In the genomic region with DNA sequence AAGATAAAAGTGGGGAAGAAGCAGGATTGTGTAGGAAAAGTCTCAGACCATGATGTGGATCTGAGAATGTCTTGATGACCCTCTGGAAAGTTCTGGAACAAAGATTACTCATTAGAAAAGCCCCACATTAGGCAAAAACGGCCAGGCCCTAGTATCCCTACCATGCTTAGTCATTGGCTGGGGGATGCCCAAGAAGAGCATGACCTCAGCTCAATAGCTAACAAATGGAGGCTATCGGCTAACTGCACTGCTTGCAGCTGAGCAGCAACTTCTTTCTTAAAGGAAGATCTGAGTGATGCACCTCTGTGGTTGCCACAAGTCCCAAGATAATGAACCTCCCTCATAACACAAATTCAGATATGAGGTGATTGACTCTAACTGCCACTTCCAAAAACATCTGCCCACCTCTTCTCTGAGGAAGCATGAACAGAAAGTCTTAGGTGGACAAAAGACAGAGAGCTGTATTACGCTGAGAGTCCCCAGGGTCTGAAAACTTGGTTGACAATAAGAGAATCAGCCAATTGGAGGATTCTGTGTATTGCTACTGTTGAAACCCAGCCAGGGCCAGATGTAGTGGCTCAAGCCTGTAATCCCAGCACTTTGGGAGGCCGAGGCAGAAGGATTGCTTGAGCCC, we compare ENCODE assay signal across 1 cellular context.
TF ChIP-seq lines count a peak whose summit lies in the region.

No MANE protein-coding gene starts in this region.

TF ChIP-seq in K562, 482 proteins besides CTCF, POLR2A, EP300 and RAD21 (continued from another document and continues in another):
- TF ChIP-seq, protein P1, sequence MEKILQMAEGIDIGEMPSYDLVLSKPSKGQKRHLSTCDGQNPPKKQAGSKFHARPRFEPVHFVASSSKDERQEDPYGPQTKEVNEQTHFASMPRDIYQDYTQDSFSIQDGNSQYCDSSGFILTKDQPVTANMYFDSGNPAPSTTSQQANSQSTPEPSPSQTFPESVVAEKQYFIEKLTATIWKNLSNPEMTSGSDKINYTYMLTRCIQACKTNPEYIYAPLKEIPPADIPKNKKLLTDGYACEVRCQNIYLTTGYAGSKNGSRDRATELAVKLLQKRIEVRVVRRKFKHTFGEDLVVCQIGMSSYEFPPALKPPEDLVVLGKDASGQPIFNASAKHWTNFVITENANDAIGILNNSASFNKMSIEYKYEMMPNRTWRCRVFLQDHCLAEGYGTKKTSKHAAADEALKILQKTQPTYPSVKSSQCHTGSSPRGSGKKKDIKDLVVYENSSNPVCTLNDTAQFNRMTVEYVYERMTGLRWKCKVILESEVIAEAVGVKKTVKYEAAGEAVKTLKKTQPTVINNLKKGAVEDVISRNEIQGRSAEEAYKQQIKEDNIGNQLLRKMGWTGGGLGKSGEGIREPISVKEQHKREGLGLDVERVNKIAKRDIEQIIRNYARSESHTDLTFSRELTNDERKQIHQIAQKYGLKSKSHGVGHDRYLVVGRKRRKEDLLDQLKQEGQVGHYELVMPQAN (IDR thresholded peaks at IDR 0.05; ENCODE audit: borderline replicate concordance), result no peak
- TF ChIP-seq PCBP2 (IDR thresholded peaks at IDR 0.05; ENCODE audit: low read depth, low read length, poor library complexity, severe bottlenecking), result no peak
- TF ChIP-seq, protein P2, sequence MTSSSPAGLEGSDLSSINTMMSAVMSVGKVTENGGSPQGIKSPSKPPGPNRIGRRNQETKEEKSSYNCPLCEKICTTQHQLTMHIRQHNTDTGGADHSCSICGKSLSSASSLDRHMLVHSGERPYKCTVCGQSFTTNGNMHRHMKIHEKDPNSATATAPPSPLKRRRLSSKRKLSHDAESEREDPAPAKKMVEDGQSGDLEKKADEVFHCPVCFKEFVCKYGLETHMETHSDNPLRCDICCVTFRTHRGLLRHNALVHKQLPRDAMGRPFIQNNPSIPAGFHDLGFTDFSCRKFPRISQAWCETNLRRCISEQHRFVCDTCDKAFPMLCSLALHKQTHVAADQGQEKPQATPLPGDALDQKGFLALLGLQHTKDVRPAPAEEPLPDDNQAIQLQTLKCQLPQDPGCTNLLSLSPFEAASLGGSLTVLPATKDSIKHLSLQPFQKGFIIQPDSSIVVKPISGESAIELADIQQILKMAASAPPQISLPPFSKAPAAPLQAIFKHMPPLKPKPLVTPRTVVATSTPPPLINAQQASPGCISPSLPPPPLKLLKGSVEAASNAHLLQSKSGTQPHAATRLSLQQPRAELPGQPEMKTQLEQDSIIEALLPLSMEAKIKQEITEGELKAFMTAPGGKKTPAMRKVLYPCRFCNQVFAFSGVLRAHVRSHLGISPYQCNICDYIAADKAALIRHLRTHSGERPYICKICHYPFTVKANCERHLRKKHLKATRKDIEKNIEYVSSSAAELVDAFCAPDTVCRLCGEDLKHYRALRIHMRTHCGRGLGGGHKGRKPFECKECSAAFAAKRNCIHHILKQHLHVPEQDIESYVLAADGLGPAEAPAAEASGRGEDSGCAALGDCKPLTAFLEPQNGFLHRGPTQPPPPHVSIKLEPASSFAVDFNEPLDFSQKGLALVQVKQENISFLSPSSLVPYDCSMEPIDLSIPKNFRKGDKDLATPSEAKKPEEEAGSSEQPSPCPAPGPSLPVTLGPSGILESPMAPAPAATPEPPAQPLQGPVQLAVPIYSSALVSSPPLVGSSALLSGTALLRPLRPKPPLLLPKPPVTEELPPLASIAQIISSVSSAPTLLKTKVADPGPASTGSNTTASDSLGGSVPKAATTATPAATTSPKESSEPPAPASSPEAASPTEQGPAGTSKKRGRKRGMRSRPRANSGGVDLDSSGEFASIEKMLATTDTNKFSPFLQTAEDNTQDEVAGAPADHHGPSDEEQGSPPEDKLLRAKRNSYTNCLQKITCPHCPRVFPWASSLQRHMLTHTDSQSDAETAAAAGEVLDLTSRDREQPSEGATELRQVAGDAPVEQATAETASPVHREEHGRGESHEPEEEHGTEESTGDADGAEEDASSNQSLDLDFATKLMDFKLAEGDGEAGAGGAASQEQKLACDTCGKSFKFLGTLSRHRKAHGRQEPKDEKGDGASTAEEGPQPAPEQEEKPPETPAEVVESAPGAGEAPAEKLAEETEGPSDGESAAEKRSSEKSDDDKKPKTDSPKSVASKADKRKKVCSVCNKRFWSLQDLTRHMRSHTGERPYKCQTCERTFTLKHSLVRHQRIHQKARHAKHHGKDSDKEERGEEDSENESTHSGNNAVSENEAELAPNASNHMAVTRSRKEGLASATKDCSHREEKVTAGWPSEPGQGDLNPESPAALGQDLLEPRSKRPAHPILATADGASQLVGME (CRISPR knock-in tag; IDR thresholded peaks at IDR 0.05), result no peak
- no peak for TF ChIP-seq TFAM (CRISPR knock-in tag; conservative IDR thresholded peaks at IDR 0.05)
- no peak for TF ChIP-seq ZNF212 (CRISPR knock-in tag; IDR thresholded peaks at IDR 0.05)
- TF ChIP-seq JUNB (CRISPR knock-in tag; conservative IDR thresholded peaks at IDR 0.05), result no peak
- no peak for TF ChIP-seq ZNF324 (CRISPR knock-in tag; IDR thresholded peaks at IDR 0.05)
- peak in 1 of 3 experiments; percentile 33 for TF ChIP-seq YY1 (IDR thresholded peaks at IDR 0.05; ENCODE audit: borderline replicate concordance in 1 of 3, control insufficient read depth in 1 of 3, extremely low read depth in 1 of 3, insufficient read depth in 3 of 3, insufficient read length in 1 of 3, insufficient replicate concordance in 2 of 3, low read depth in 1 of 3, low read length in 2 of 3)
- TF ChIP-seq SIN3B (IDR thresholded peaks at IDR 0.05; ENCODE audit: low read depth), result no peak
- no peak for TF ChIP-seq NFE2L1 (tag; IDR thresholded peaks at IDR 0.05; ENCODE audit: borderline replicate concordance, low read depth)
- no peak for TF ChIP-seq NFATC3 (IDR thresholded peaks at IDR 0.05)
- TF ChIP-seq ARID1B (IDR thresholded peaks at IDR 0.05), result peak; percentile 75
- peak; percentile 69; the same call in 1 of the 2 replicates for TF ChIP-seq MAFK (IDR thresholded peaks at IDR 0.05; ENCODE audit: low read length)
- peak; percentile 71 for TF ChIP-seq TCF3 (CRISPR knock-in tag; IDR thresholded peaks at IDR 0.05)
- TF ChIP-seq HSF4 (CRISPR knock-in tag; IDR thresholded peaks at IDR 0.05; ENCODE audit: borderline replicate concordance), result no peak
- 0 out of 2 replicates have a peak, but pooled peaks have one; percentile 27 for TF ChIP-seq HNRNPL (IDR thresholded peaks at IDR 0.05; ENCODE audit: low read depth, low read length)
- no peak for TF ChIP-seq PPARD (CRISPR knock-in tag; IDR thresholded peaks at IDR 0.05)
- no peak for TF ChIP-seq MEF2D (tag; conservative IDR thresholded peaks at IDR 0.05; ENCODE audit: low read depth)
- peak; percentile 46; the same call in 1 of the 2 replicates for TF ChIP-seq CTBP1 (IDR thresholded peaks at IDR 0.05; ENCODE audit: borderline replicate concordance)
- TF ChIP-seq ZNF76 (CRISPR knock-in tag; IDR thresholded peaks at IDR 0.05; ENCODE audit: borderline replicate concordance), result no peak
- no peak for TF ChIP-seq OTX1 (CRISPR knock-in tag; IDR thresholded peaks at IDR 0.05)
- peak; percentile 55; the same call in 1 of the 2 replicates for TF ChIP-seq MAFF (IDR thresholded peaks at IDR 0.05; ENCODE audit: low read length)
- TF ChIP-seq TAL1 (IDR thresholded peaks at IDR 0.05), result peak; percentile 31; the same call in 1 of the 2 replicates
- peak; percentile 59 for TF ChIP-seq SMARCA4 (IDR thresholded peaks at IDR 0.05)
- peak; percentile 74 for TF ChIP-seq JUND (IDR thresholded peaks at IDR 0.05; ENCODE audit: borderline replicate concordance, low read depth, low read length)
- TF ChIP-seq JUND (tag; IDR thresholded peaks at IDR 0.05; ENCODE audit: borderline replicate concordance, low read depth, low read length), result peak; percentile 68; the same call in 2 of the 3 replicates
- no peak for TF ChIP-seq ZNF133 (CRISPR knock-in tag; IDR thresholded peaks at IDR 0.05)
- no peak for TF ChIP-seq NR2C1 (IDR thresholded peaks at IDR 0.05)
- 0 out of 2 replicates have a peak, but pooled peaks have one; percentile 3 for TF ChIP-seq NR2C1 (tag; IDR thresholded peaks at IDR 0.05)
- no peak for TF ChIP-seq ZNF274 (IDR thresholded peaks at IDR 0.05; ENCODE audit: borderline replicate concordance, low read depth, low read length)
- TF ChIP-seq NFIC (IDR thresholded peaks at IDR 0.05), result peak; percentile 57; the same call in 1 of the 2 replicates
- TF ChIP-seq, protein P3, sequence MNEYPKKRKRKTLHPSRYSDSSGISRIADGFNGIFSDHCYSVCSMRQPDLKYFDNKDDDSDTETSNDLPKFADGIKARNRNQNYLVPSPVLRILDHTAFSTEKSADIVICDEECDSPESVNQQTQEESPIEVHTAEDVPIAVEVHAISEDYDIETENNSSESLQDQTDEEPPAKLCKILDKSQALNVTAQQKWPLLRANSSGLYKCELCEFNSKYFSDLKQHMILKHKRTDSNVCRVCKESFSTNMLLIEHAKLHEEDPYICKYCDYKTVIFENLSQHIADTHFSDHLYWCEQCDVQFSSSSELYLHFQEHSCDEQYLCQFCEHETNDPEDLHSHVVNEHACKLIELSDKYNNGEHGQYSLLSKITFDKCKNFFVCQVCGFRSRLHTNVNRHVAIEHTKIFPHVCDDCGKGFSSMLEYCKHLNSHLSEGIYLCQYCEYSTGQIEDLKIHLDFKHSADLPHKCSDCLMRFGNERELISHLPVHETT (CRISPR knock-in tag; conservative IDR thresholded peaks at IDR 0.05 in 1 of 2, IDR thresholded peaks at IDR 0.05 in 1 of 2), result peak in 1 of 2 experiments; percentile 48; a peak in 1 of 4 replicates
- TF ChIP-seq TEAD4 (IDR thresholded peaks at IDR 0.05; ENCODE audit: low read length), result peak; percentile 61
- no peak for TF ChIP-seq TEAD4 (CRISPR knock-in tag; IDR thresholded peaks at IDR 0.05; ENCODE audit: borderline replicate concordance)
- no peak for TF ChIP-seq ETV6 (IDR thresholded peaks at IDR 0.05; ENCODE audit: borderline replicate concordance in 1 of 2, low read depth in 2 of 2, low read length in 1 of 2)
- TF ChIP-seq ETV6 (CRISPR knock-in tag; IDR thresholded peaks at IDR 0.05; ENCODE audit: borderline replicate concordance), result no peak
- no peak for TF ChIP-seq SIN3A (IDR thresholded peaks at IDR 0.05; ENCODE audit: borderline replicate concordance in 2 of 2, control insufficient read depth in 1 of 2, low read depth in 2 of 2, low read length in 2 of 2)
- peak; percentile 52; the same call in 1 of the 2 replicates for TF ChIP-seq FOSL1 (tag; conservative IDR thresholded peaks at IDR 0.05)
- peak; percentile 43 for TF ChIP-seq STAT5A (IDR thresholded peaks at IDR 0.05; ENCODE audit: borderline replicate concordance, low read length)
- TF ChIP-seq CBFA2T2 (conservative IDR thresholded peaks at IDR 0.05), result peak; percentile 75
- TF ChIP-seq SOX6 (IDR thresholded peaks at IDR 0.05), result peak; percentile 35; the same call in 1 of the 2 replicates
- peak; percentile 47; the same call in 1 of the 2 replicates for TF ChIP-seq ZEB2 (IDR thresholded peaks at IDR 0.05)
- TF ChIP-seq, protein P4, sequence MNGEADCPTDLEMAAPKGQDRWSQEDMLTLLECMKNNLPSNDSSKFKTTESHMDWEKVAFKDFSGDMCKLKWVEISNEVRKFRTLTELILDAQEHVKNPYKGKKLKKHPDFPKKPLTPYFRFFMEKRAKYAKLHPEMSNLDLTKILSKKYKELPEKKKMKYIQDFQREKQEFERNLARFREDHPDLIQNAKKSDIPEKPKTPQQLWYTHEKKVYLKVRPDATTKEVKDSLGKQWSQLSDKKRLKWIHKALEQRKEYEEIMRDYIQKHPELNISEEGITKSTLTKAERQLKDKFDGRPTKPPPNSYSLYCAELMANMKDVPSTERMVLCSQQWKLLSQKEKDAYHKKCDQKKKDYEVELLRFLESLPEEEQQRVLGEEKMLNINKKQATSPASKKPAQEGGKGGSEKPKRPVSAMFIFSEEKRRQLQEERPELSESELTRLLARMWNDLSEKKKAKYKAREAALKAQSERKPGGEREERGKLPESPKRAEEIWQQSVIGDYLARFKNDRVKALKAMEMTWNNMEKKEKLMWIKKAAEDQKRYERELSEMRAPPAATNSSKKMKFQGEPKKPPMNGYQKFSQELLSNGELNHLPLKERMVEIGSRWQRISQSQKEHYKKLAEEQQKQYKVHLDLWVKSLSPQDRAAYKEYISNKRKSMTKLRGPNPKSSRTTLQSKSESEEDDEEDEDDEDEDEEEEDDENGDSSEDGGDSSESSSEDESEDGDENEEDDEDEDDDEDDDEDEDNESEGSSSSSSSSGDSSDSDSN (IDR thresholded peaks at IDR 0.05; ENCODE audit: borderline replicate concordance in 1 of 2, low read depth in 2 of 2, low read length in 2 of 2), result no peak
- no peak for TF ChIP-seq KHSRP (IDR thresholded peaks at IDR 0.05)
- TF ChIP-seq ZNF507 (tag; conservative IDR thresholded peaks at IDR 0.05), result no peak
- TF ChIP-seq CCAR2 (IDR thresholded peaks at IDR 0.05; ENCODE audit: low read depth, low read length), result no peak
- no peak for TF ChIP-seq ZBTB17 (CRISPR knock-in tag; IDR thresholded peaks at IDR 0.05)
- no peak for TF ChIP-seq ARHGAP35 (IDR thresholded peaks at IDR 0.05; ENCODE audit: partially characterized antibody)
- TF ChIP-seq, protein P5, sequence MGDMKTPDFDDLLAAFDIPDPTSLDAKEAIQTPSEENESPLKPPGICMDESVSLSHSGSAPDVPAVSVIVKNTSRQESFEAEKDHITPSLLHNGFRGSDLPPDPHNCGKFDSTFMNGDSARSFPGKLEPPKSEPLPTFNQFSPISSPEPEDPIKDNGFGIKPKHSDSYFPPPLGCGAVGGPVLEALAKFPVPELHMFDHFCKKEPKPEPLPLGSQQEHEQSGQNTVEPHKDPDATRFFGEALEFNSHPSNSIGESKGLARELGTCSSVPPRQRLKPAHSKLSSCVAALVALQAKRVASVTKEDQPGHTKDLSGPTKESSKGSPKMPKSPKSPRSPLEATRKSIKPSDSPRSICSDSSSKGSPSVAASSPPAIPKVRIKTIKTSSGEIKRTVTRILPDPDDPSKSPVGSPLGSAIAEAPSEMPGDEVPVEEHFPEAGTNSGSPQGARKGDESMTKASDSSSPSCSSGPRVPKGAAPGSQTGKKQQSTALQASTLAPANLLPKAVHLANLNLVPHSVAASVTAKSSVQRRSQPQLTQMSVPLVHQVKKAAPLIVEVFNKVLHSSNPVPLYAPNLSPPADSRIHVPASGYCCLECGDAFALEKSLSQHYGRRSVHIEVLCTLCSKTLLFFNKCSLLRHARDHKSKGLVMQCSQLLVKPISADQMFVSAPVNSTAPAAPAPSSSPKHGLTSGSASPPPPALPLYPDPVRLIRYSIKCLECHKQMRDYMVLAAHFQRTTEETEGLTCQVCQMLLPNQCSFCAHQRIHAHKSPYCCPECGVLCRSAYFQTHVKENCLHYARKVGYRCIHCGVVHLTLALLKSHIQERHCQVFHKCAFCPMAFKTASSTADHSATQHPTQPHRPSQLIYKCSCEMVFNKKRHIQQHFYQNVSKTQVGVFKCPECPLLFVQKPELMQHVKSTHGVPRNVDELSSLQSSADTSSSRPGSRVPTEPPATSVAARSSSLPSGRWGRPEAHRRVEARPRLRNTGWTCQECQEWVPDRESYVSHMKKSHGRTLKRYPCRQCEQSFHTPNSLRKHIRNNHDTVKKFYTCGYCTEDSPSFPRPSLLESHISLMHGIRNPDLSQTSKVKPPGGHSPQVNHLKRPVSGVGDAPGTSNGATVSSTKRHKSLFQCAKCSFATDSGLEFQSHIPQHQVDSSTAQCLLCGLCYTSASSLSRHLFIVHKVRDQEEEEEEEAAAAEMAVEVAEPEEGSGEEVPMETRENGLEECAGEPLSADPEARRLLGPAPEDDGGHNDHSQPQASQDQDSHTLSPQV (IDR thresholded peaks at IDR 0.05), result no peak
- no peak for TF ChIP-seq ZNF3 (CRISPR knock-in tag; IDR thresholded peaks at IDR 0.05)
